17 cellular contexts compared by ENCODE assay signal in genomic region chr1:80769351-80769750, GRCh38.
A peak's percentile ranks its signal among the peaks of the same experiment; 100 is the strongest.
DNase-seq lines count a peak whose midpoint lies in the region; ATAC-seq, FAIRE-seq and TF ChIP-seq lines count a peak whose summit lies in the region.
"Had no signal": no experiment of that assay in that cellular context is flagged by ENCODE, and none has a peak within 500 bp of the region (broad histone marks: within the 10 kb centered on the region; RNA-seq: fewer than 3 reads in every experiment).

No MANE protein-coding gene starts in this region.

- peaks cover 22% of the 10 kb centered on the region for H3K4me1 Mint-ChIP-seq in neural crest cell
- H3K4me1 Mint-ChIP-seq: CD4-positive, CD25-positive, alpha-beta regulatory T cell had no signal

- no peaks in the 10 kb centered on the region for H3K36me3 Mint-ChIP-seq in neural crest cell (ENCODE audit: low read depth)
- H3K36me3 Mint-ChIP-seq: CD4-positive, CD25-positive, alpha-beta regulatory T cell; IgD-negative memory B cell had no signal

- no peak for ATAC-seq in pancreas
- ATAC-seq: GM12878, HCT116 had no signal

- FAIRE-seq in pancreas (lab: Jason Lieb, UNC), result no peak
- FAIRE-seq: GM12878, GM18507, H54 had no signal

- no peaks in the 10 kb centered on the region for H3K9me3 ChIP-seq in adipocyte (ENCODE audit: control insufficient read depth, low read length)
- no peaks in the 10 kb centered on the region for H3K9me3 ChIP-seq in pancreas
- H3K9me3 ChIP-seq: BLaER1 treated with 17β-estradiol and CSF1 and Interleukin-3, amounts not matched to agents 10 nM and 100 nM had no signal

- H3K9me3 Mint-ChIP-seq in neural crest cell, result no peaks in the 10 kb centered on the region

- H3K27me3 ChIP-seq in adipocyte (replicated peaks; ENCODE audit: control insufficient read depth, insufficient read depth, low read length) (no peaks in the 10 kb centered on the region), pancreas (peaks cover 0 to 3% (median 0%) of the 10 kb centered on the region in 4 donors)
- H3K27me3 ChIP-seq: BLaER1 treated with 17β-estradiol and CSF1 and Interleukin-3, amounts not matched to agents 10 nM and 100 nM had no signal

- peak; percentile 91 for DNase-seq in DMS114 treated with DMSO at 0.1 percent for 48 hours (lab: John Stamatoyannopoulos, UW; ENCODE audit: unreplicated experiment)
- peak; percentile 15 for DNase-seq in adipocyte (ENCODE audit: low read depth)
- DNase-seq in neural crest cell (ENCODE audit: low read depth, low spot score), result no peak
- DNase-seq in retina, result peak; percentile 19
- DNase-seq in NK-92 treated with Interleukin-12 subunit alpha and Interleukin-12 subunit beta, amount 100 ng/mL, for 24 hours (lab: John Stamatoyannopoulos, UW), result no peak
- no peak for DNase-seq in pancreas
- DNase-seq in LoVo (ENCODE audit: low spot score), result no peak
- DNase-seq: ACHN; CD4-positive, CD25-positive, alpha-beta regulatory T cell; DMS 273 treated with DMSO at 0.1 percent for 48 hours; DMS79 had no signal

- 43 to 44% methylated on average over 2 of the region's 2 CpGs for WGBS in pancreas, 2 donors

- peak overlapping the region; percentile 21 for H3K27ac Mint-ChIP-seq in neural crest cell (ENCODE audit: unreplicated experiment)
- H3K27ac Mint-ChIP-seq: CD4-positive, CD25-positive, alpha-beta regulatory T cell; IgD-negative memory B cell had no signal

- H3K4me3 ChIP-seq in adipocyte (ENCODE audit: low read length) (no peak overlapping the region), pancreas (no peak overlapping the region)
- H3K4me3 ChIP-seq: BLaER1 treated with 17β-estradiol and CSF1 and Interleukin-3, amounts not matched to agents 10 nM and 100 nM; GM12878 had no signal

- H3K4me1 ChIP-seq in adipocyte (ENCODE audit: control insufficient read depth, insufficient read depth, low read length) (no peaks in the 10 kb centered on the region), pancreas (no peaks in the 10 kb centered on the region)
- H3K4me1 ChIP-seq: BLaER1 treated with 17β-estradiol and CSF1 and Interleukin-3, amounts not matched to agents 10 nM and 100 nM had no signal

- no peak overlapping the region for H3K27ac ChIP-seq in pancreas
- H3K27ac ChIP-seq: BLaER1 treated with 17β-estradiol and CSF1 and Interleukin-3, amounts not matched to agents 10 nM and 100 nM had no signal

- no peak for TF ChIP-seq CTCF in neural crest cell (conservative IDR thresholded peaks at IDR 0.05)
- no peak for TF ChIP-seq CTCF in pancreas (IDR thresholded peaks at IDR 0.05)

- no peaks in the 10 kb centered on the region for H3K27me3 Mint-ChIP-seq in neural crest cell (ENCODE audit: low read depth)
- H3K27me3 Mint-ChIP-seq: CD4-positive, CD25-positive, alpha-beta regulatory T cell; IgD-negative memory B cell had no signal

- intact Hi-C loops in pancreas (cut with DNase I), result no loop called here

- no peak overlapping the region for H3K9ac ChIP-seq in adipocyte (ENCODE audit: low read length)
- H3K9ac ChIP-seq: BLaER1 treated with 17β-estradiol and CSF1 and Interleukin-3, amounts not matched to agents 10 nM and 100 nM had no signal

- no peaks in the 10 kb centered on the region for H3K36me3 ChIP-seq in adipocyte (ENCODE audit: control insufficient read depth, insufficient read depth, low read length, severe bottlenecking)
- H3K36me3 ChIP-seq in pancreas, result no peaks in the 10 kb centered on the region
- H3K36me3 ChIP-seq: BLaER1 treated with 17β-estradiol and CSF1 and Interleukin-3, amounts not matched to agents 10 nM and 100 nM had no signal

- H3K4me3 Mint-ChIP-seq in neural crest cell, result no peak overlapping the region
- H3K4me3 Mint-ChIP-seq: CD4-positive, CD25-positive, alpha-beta regulatory T cell; IgD-negative memory B cell had no signal

Comparison
In these comparisons a context has a peak if more than half of its experiments do, and no peak if none do; other contexts are left out.
1. DNase-seq: peak in DMS114 treated with DMSO at 0.1 percent for 48 hours (single experiment), adipocyte (single experiment) and retina (single experiment); none in neural crest cell (single experiment), NK-92 treated with Interleukin-12 subunit alpha and Interleukin-12 subunit beta, amount 100 ng/mL, for 24 hours (single experiment), pancreas (0 of 6) and LoVo (single experiment).